In genomic region chr9:107314763-107315162, GRCh38 we compare ENCODE assay signal across 24 cellular contexts.
"Had no signal": no experiment of that assay in that cellular context is flagged by ENCODE, and none has a peak within 500 bp of the region (broad histone marks: within the 10 kb centered on the region; RNA-seq: fewer than 3 reads in every experiment).

No MANE protein-coding gene starts in this region.

- H3K27me3 ChIP-seq: breast epithelium, esophagus muscularis mucosa, hepatocyte, left lung, neutrophil, pancreas, transverse colon had no signal

- H3K4me3 Mint-ChIP-seq: activated naive CD4-positive, alpha-beta T cell treated with anti-CD3 and anti-CD28 coated beads for 36 hours; activated T-cell treated with anti-CD3 and anti-CD28 coated beads, Interleukin-2, amount 50 U/mL, for 24 hours; immature natural killer cell; mesothelial cell of epicardium; natural killer cell treated with Interleukin-12 subunit alpha and Interleukin-12 subunit beta and Interleukin-15 and Interleukin-18, amount 100 ng/mL, for 72 hours had no signal

- H3K27ac Mint-ChIP-seq: activated naive CD4-positive, alpha-beta T cell treated with anti-CD3 and anti-CD28 coated beads for 36 hours; mesothelial cell of epicardium had no signal

- H3K4me2 ChIP-seq: hepatocyte had no signal

- H3K9me3 Mint-ChIP-seq: activated naive CD4-positive, alpha-beta T cell treated with anti-CD3 and anti-CD28 coated beads for 36 hours; activated T-cell treated with anti-CD3 and anti-CD28 coated beads, Interleukin-2, amount 50 U/mL, for 24 hours; central memory CD8-positive, alpha-beta T cell; immature natural killer cell; natural killer cell treated with Interleukin-12 subunit alpha and Interleukin-12 subunit beta and Interleukin-15 and Interleukin-18, amount 100 ng/mL, for 72 hours had no signal

- H3K4me1 ChIP-seq: breast epithelium, transverse colon had no signal

- DNase-seq: activated CD4-positive, alpha-beta T cell treated with anti-CD3 and anti-CD28 coated beads, Interleukin-2, amount 50 U/mL, for 1 hour; activated CD8-positive, alpha-beta memory T cell treated with anti-CD3 and anti-CD28 coated beads for 24 hours; activated CD8-positive, alpha-beta memory T cell treated with anti-CD3 and anti-CD28 coated beads, Interleukin-2, amount 50 U/mL, for 4 hours; activated naive CD4-positive, alpha-beta T cell treated with anti-CD3 and anti-CD28 coated beads for 36 hours; activated T-cell treated with anti-CD3 and anti-CD28 coated beads, Interleukin-2, amount 50 U/mL, for 24 hours; glutamatergic neuron; immature natural killer cell; kidney glomerular epithelial cell; left lung; pancreas; right cardiac atrium; stimulated activated CD4-positive, alpha-beta T cell treated with anti-CD3 and anti-CD28 coated beads, Interleukin-1b, Interleukin-23, amount 100 ng/mL, for 48 hours; transverse colon had no signal

- H3K27ac ChIP-seq: breast epithelium, esophagus muscularis mucosa, hepatocyte, left lung, pancreas, transverse colon, VCaP had no signal

- H2AFZ ChIP-seq: hepatocyte had no signal

- H3K9me3 ChIP-seq: breast epithelium, esophagus muscularis mucosa, left lung, neutrophil, pancreas, transverse colon had no signal

- H3K27me3 Mint-ChIP-seq: activated T-cell treated with anti-CD3 and anti-CD28 coated beads, Interleukin-2, amount 50 U/mL, for 24 hours; central memory CD8-positive, alpha-beta T cell; natural killer cell treated with Interleukin-12 subunit alpha and Interleukin-12 subunit beta and Interleukin-15 and Interleukin-18, amount 100 ng/mL, for 72 hours had no signal

- H3K36me3 ChIP-seq: breast epithelium had no signal

- H3K4me3 ChIP-seq: breast epithelium, esophagus muscularis mucosa, hepatocyte, left lung, pancreas, transverse colon had no signal

- FAIRE-seq: colon, frontal cortex, pancreas, urothelium cell line had no signal
